ENCODE assay signal across 15 cellular contexts in genomic region chr2:23411752-23412431, GRCh38. TPM values are rescaled to one million over a fixed set of nuclear protein-coding genes. Genes with fewer than 3 reads are reported as not detected.
DNase-seq lines count a peak whose midpoint lies in the region; ATAC-seq and TF ChIP-seq lines count a peak whose summit lies in the region.
"Had no signal": no experiment of that assay in that cellular context is flagged by ENCODE, and none has a peak within 500 bp of the region (broad histone marks: within the 10 kb centered on the region; RNA-seq: fewer than 3 reads in every experiment).

No MANE protein-coding gene starts in this region.

- no peak overlapping the region for H3K4me2 ChIP-seq in fibroblast of lung (ENCODE audit: extremely low read depth, insufficient read depth, low read length)

- H3K27ac ChIP-seq in RWPE2 (ENCODE audit: poor library complexity, severe bottlenecking) (peak overlapping the region; percentile 62), fibroblast of lung (ENCODE audit: insufficient read depth, low read length) (peak overlapping the region; percentile 73), psoas muscle (no peak overlapping the region)
- H3K27ac ChIP-seq in CD8-positive, alpha-beta memory T cell (ENCODE audit: low read depth, low read length): no peak overlapping the region

- no peak for DNase-seq in Calu3
- no peak for DNase-seq in RWPE2 (ENCODE audit: low spot score)
- peak; percentile 91 to 93 for DNase-seq in fibroblast of lung (ENCODE audit: low read depth in 2 of 2)
- DNase-seq in psoas muscle: no peak
- no peak for DNase-seq in T-helper 1 cell
- DNase-seq in CD8-positive, alpha-beta memory T cell: no peak
- DNase-seq: activated CD8-positive, alpha-beta memory T cell treated with anti-CD3 and anti-CD28 coated beads for 24 hours; CD8-positive, alpha-beta T cell; NCI-H1092; NCI-H524; nucleus accumbens; stimulated activated CD4-positive, alpha-beta T cell treated with anti-CD3 and anti-CD28 coated beads, Interleukin-4, amount 100 ng/mL, for 4 hours had no signal

- POLR2A ChIA-PET in CD8-positive, alpha-beta memory T cell (lab: Charles Lee): no interaction called here

- no peak overlapping the region for H2AFZ ChIP-seq in fibroblast of lung (ENCODE audit: low read length)

- peaks cover 23% of the 10 kb centered on the region for H3K4me1 Mint-ChIP-seq in Calu3 (ENCODE audit: low read depth, unreplicated experiment)
- no peaks in the 10 kb centered on the region for H3K4me1 Mint-ChIP-seq in CD8-positive, alpha-beta memory T cell
- H3K4me1 Mint-ChIP-seq: activated naive CD4-positive, alpha-beta T cell treated with anti-CD3 and anti-CD28 coated beads, Interleukin-2, amount 50 U/mL, for 24 hours had no signal

- H3K27me3 Mint-ChIP-seq in Calu3 (ENCODE audit: unreplicated experiment): no peaks in the 10 kb centered on the region
- H3K27me3 Mint-ChIP-seq in CD8-positive, alpha-beta memory T cell: peaks cover 0 to 3% of the 10 kb centered on the region in 2 donors
- H3K27me3 Mint-ChIP-seq: activated naive CD4-positive, alpha-beta T cell treated with anti-CD3 and anti-CD28 coated beads, Interleukin-2, amount 50 U/mL, for 24 hours had no signal

- H3K27me3 ChIP-seq in RWPE2 (ENCODE audit: insufficient read depth, poor library complexity, severe bottlenecking) (no peaks in the 10 kb centered on the region), fibroblast of lung (ENCODE audit: control insufficient read depth, insufficient read depth, low read length) (no peaks in the 10 kb centered on the region), psoas muscle (ENCODE audit: insufficient read depth in 3 of 3, low read length in 2 of 3) (no peaks in the 10 kb centered on the region)
- no peaks in the 10 kb centered on the region for H3K27me3 ChIP-seq in CD8-positive, alpha-beta memory T cell (ENCODE audit: insufficient read depth, low read length, poor library complexity, severe bottlenecking)

- no peak for TF ChIP-seq CTCF in Calu3 (IDR thresholded peaks at IDR 0.05; ENCODE audit: unreplicated experiment)
- TF ChIP-seq CTCF in RWPE2 (IDR thresholded peaks at IDR 0.05; ENCODE audit: poor library complexity, severe bottlenecking): no peak
- no peak for TF ChIP-seq CTCF in fibroblast of lung (conservative IDR thresholded peaks at IDR 0.05 in 1 of 2, IDR thresholded peaks at IDR 0.05 in 1 of 2; ENCODE audit: low read depth in 1 of 2, low read length in 2 of 2)
- no peak for TF ChIP-seq CTCF in psoas muscle (IDR thresholded peaks at IDR 0.05)

- H3K4me3 Mint-ChIP-seq in Calu3 (ENCODE audit: low read depth, unreplicated experiment): no peak overlapping the region
- H3K4me3 Mint-ChIP-seq in CD8-positive, alpha-beta memory T cell: no peak overlapping the region
- H3K4me3 Mint-ChIP-seq: activated naive CD4-positive, alpha-beta T cell treated with anti-CD3 and anti-CD28 coated beads, Interleukin-2, amount 50 U/mL, for 24 hours; CD8-positive, alpha-beta T cell had no signal

- H3K79me2 ChIP-seq in fibroblast of lung (ENCODE audit: control insufficient read depth, insufficient read depth, low read length): no peaks in the 10 kb centered on the region

- H3K36me3 Mint-ChIP-seq in Calu3 (ENCODE audit: insufficient read depth, unreplicated experiment): no peaks in the 10 kb centered on the region
- no peaks in the 10 kb centered on the region for H3K36me3 Mint-ChIP-seq in CD8-positive, alpha-beta memory T cell
- H3K36me3 Mint-ChIP-seq: activated naive CD4-positive, alpha-beta T cell treated with anti-CD3 and anti-CD28 coated beads, Interleukin-2, amount 50 U/mL, for 24 hours; CD8-positive, alpha-beta T cell had no signal

- H3K9ac ChIP-seq in fibroblast of lung (ENCODE audit: insufficient read depth, low read length): no peak overlapping the region

- H3K9me3 ChIP-seq in RWPE2 (ENCODE audit: severe bottlenecking): no peaks in the 10 kb centered on the region
- no peaks in the 10 kb centered on the region for H3K9me3 ChIP-seq in fibroblast of lung (ENCODE audit: control insufficient read depth, insufficient read depth, low read depth, low read length)
- H3K9me3 ChIP-seq in psoas muscle: no peaks in the 10 kb centered on the region
- H3K9me3 ChIP-seq in CD8-positive, alpha-beta memory T cell (ENCODE audit: low read length): no peaks in the 10 kb centered on the region

- CTCF ChIA-PET in Calu3 (lab: Charles Lee): no interaction called here
- CTCF ChIA-PET in CD8-positive, alpha-beta memory T cell (lab: Charles Lee): no interaction called here

- BruUV-seq in Calu3 (replicated peaks; lab: Mats Ljungman, UMichigan): no TSS peak

- no peaks in the 10 kb centered on the region for H4K20me1 ChIP-seq in fibroblast of lung (ENCODE audit: control insufficient read depth, extremely low read depth, insufficient read depth, low read length)

- H3K4me1 ChIP-seq in RWPE2 (ENCODE audit: insufficient read depth, poor library complexity, severe bottlenecking) (peaks cover 17% of the 10 kb centered on the region), fibroblast of lung (ENCODE audit: control insufficient read depth, extremely low read depth, insufficient read depth, low read length) (peaks cover 18% of the 10 kb centered on the region), psoas muscle (no peaks in the 10 kb centered on the region)
- H3K4me1 ChIP-seq in CD8-positive, alpha-beta memory T cell (ENCODE audit: insufficient read depth, low read length): no peaks in the 10 kb centered on the region

- H3K27ac Mint-ChIP-seq in Calu3 (ENCODE audit: unreplicated experiment): peak overlapping the region; percentile 7
- no peak overlapping the region for H3K27ac Mint-ChIP-seq in CD8-positive, alpha-beta memory T cell
- H3K27ac Mint-ChIP-seq: activated naive CD4-positive, alpha-beta T cell treated with anti-CD3 and anti-CD28 coated beads, Interleukin-2, amount 50 U/mL, for 24 hours; CD8-positive, alpha-beta T cell had no signal

- no peaks in the 10 kb centered on the region for H3K36me3 ChIP-seq in RWPE2 (ENCODE audit: low read depth)
- no peaks in the 10 kb centered on the region for H3K36me3 ChIP-seq in fibroblast of lung (ENCODE audit: control insufficient read depth, insufficient read depth, low read length)
- no peaks in the 10 kb centered on the region for H3K36me3 ChIP-seq in psoas muscle (ENCODE audit: insufficient read depth in 1 of 2, low read depth in 1 of 2)
- no peaks in the 10 kb centered on the region for H3K36me3 ChIP-seq in CD8-positive, alpha-beta memory T cell (ENCODE audit: insufficient read depth, low read length)

- 74 to 86% (median 77%) methylated on average over 9 of the region's 9 CpGs for WGBS in psoas muscle, 3 donors

- H3K9me3 Mint-ChIP-seq in Calu3 (ENCODE audit: low read depth, unreplicated experiment): no peaks in the 10 kb centered on the region
- no peaks in the 10 kb centered on the region for H3K9me3 Mint-ChIP-seq in CD8-positive, alpha-beta memory T cell
- H3K9me3 Mint-ChIP-seq: activated naive CD4-positive, alpha-beta T cell treated with anti-CD3 and anti-CD28 coated beads, Interleukin-2, amount 50 U/mL, for 24 hours; CD8-positive, alpha-beta T cell had no signal

- intact Hi-C loops in Calu3 (cut with micrococcal nuclease; ENCODE audit: unreplicated experiment) (no loop called here), psoas muscle (cut with DNase I) (loop anchor here in 1 of 2 donors (10.0 kb wide), 1 partner anchor 343 kb away; no protein-coding TSS in a partner anchor)

- no peak overlapping the region for H3K4me3 ChIP-seq in RWPE2 (ENCODE audit: severe bottlenecking)
- no peak overlapping the region for H3K4me3 ChIP-seq in fibroblast of lung (replicated peaks in 1 of 4; ENCODE audit: control extremely low read depth in 1 of 4, insufficient read depth in 1 of 4, low read depth in 3 of 4, low read length in 4 of 4)
- H3K4me3 ChIP-seq in psoas muscle: no peak overlapping the region
- H3K4me3 ChIP-seq in CD8-positive, alpha-beta memory T cell (ENCODE audit: low read length): no peak overlapping the region

- peak; percentile 79 for ATAC-seq in RWPE2 (ENCODE audit: low read depth)
- ATAC-seq in psoas muscle: peak in 3 of 4 donors; percentile 36 to 61 (median 50)
- ATAC-seq in GM19035 (IDR thresholded peaks at IDR 0.05; ENCODE audit: unreplicated experiment): no peak
- no peak for ATAC-seq in HG03439 (IDR thresholded peaks at IDR 0.05; ENCODE audit: unreplicated experiment)
- ATAC-seq: CD8-positive, alpha-beta T cell had no signal

RNA-seq across cellular contexts. Expression of gene KLHL29, which starts 26.9 kb away (rescaled TPM):
- total RNA-seq in Calu3 (2022): 11.9 and 12.4 TPM in 2 replicates
- total RNA-seq in fibroblast of lung: 4.9 and 7.9 TPM in 2 replicates
- 4.2 and 7.1 TPM in 2 replicates for polyA plus RNA-seq in fibroblast of lung
- polyA plus RNA-seq in fibroblast of lung (2012): 6.0 and 9.4 TPM in 2 replicates
- polyA minus RNA-seq in fibroblast of lung (ENCODE audit: low replicate concordance): 6.0 and 9.9 TPM in 2 replicates
- total RNA-seq in psoas muscle: 10 to 100 TPM in 1 of 4 donors, 1 to 10 TPM in 3; 4.4 to 14.1 (median 7.7) TPM
- polyA plus RNA-seq in psoas muscle: 10 to 100 TPM in 1 of 3 donors, 1 to 10 TPM in 2; 4.7 to 13.3 (median 6.4) TPM
- total RNA-seq in CD8-positive, alpha-beta memory T cell: under 1 TPM; 0.11 to 0.13 TPM
- 0.21 TPM for polyA plus RNA-seq in CD8-positive, alpha-beta memory T cell

Comparison
In these comparisons a context has a peak if more than half of its experiments do, and no peak if none do; other contexts are left out.
1. DNase-seq: peak in fibroblast of lung (2 of 2); none in Calu3 (single experiment), RWPE2 (single experiment), psoas muscle (0 of 2), T-helper 1 cell (0 of 5) and CD8-positive, alpha-beta memory T cell (0 of 5).
2. ATAC-seq: peak in RWPE2 (single experiment) and psoas muscle (3 of 4); none in GM19035 (single experiment) and HG03439 (single experiment).
3. H3K27ac ChIP-seq: peak in RWPE2 (single experiment) and fibroblast of lung (single experiment); none in psoas muscle (single experiment) and CD8-positive, alpha-beta memory T cell (single experiment).